8 cellular contexts compared by ENCODE assay signal in the genomic region with DNA sequence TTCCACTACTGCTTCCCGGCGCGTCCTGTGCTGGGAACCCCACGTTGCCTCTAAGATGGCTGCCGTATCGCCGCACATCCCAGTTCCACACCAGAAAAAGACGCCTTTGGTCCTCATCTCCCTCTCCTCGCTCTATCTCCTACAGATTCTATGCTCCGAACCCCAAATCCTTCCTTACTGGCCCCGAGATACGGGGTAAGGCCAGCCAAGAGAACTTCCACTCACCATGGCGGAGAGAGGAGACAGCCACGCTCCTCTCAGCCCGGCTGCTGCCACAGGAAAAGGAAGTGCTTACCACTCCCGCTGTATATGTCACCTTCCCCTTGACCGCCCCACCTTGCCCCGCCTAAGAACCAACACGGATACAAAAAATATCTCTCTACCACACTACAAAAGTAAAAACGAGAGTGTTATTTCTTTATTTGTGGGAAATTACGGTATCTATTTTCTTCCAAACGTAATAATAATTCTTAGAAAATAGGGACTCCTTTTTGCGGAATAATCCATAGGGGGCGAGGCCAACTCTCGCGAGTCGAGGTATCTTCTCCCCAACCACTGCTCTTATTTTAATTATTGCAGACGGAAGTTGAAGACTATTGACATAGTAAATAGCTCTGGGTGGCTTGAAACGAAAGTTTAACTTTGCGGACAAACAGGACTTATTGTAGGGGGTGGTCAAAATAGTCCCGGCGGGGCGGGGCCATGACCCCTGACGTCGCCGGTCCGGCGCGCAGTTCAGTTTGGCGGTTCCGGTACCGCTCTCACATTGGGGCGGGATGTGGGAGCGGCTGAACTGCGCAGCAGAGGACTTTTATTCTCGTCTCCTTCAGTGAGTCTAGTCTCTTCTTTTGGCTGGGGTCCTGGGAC.
DNase-seq lines count a peak whose midpoint lies in the region; ATAC-seq and FAIRE-seq lines count a peak whose summit lies in the region.

A gene (minus strand): TSS at position 293 of the 867 bp plus-strand sequence. CDS start 65 bp downstream, at position 228.
A gene (plus strand): TSS at position 764 of the 867 bp plus-strand sequence. CDS start 13 bp downstream, at position 777.

- H3K36me3 Mint-ChIP-seq in central memory CD8-positive, alpha-beta T cell (ENCODE audit: insufficient read depth): peaks cover 50% of the 10 kb centered on the region

- ATAC-seq in GM18520 (IDR thresholded peaks at IDR 0.05; ENCODE audit: unreplicated experiment) (peak; percentile 73), HG03064 (IDR thresholded peaks at IDR 0.05; ENCODE audit: low read depth, unreplicated experiment) (peak; percentile 64)
- ATAC-seq in central memory CD8-positive, alpha-beta T cell (replicated peaks; ENCODE audit: extremely low read depth, poor library complexity, severe bottlenecking): peak; percentile 89

- H3K4me1 Mint-ChIP-seq in central memory CD8-positive, alpha-beta T cell: peaks cover 48% of the 10 kb centered on the region

- no peaks in the 10 kb centered on the region for H3K27me3 Mint-ChIP-seq in central memory CD8-positive, alpha-beta T cell

- peak; percentile 80 for DNase-seq in NCI-H2227 treated with DMSO at 0.1 percent for 48 hours (lab: John Stamatoyannopoulos, UW)
- DNase-seq in activated CD4-positive, CD25-positive, alpha-beta regulatory T cell treated with anti-CD3 and anti-CD28 coated beads, Interleukin-2, amount 50 U/mL, for 16 hours (ENCODE audit: low read depth, low spot score): peak; percentile 72
- DNase-seq in central memory CD8-positive, alpha-beta T cell (ENCODE audit: low spot score in 2 of 2): peak; percentile 75 to 80
- DNase-seq in islet precursor cell: peak; percentile 85
- peak; percentile 59 to 70 for DNase-seq in stimulated activated CD4-positive, alpha-beta T cell treated with anti-CD3 and anti-CD28 coated beads, Interleukin-15, amount 100 ng/mL, for 1 hour (ENCODE audit: low read depth in 1 of 2, low spot score in 1 of 2)

- H3K4me3 Mint-ChIP-seq in central memory CD8-positive, alpha-beta T cell: peak within 1 kb of the TSS; percentile 88

- no peaks in the 10 kb centered on the region for H3K9me3 Mint-ChIP-seq in central memory CD8-positive, alpha-beta T cell

- FAIRE-seq in A204.1 (lab: Jason Lieb, UNC): peak; percentile 94

- H3K27ac Mint-ChIP-seq in central memory CD8-positive, alpha-beta T cell (ENCODE audit: low read depth): peak within 1 kb of the TSS; percentile 96

Comparison
In these comparisons a context has a peak if more than half of its experiments do, and no peak if none do; other contexts are left out.
1. Peak in every context shown above with its lines: DNase-seq and ATAC-seq.